In the genomic region with DNA sequence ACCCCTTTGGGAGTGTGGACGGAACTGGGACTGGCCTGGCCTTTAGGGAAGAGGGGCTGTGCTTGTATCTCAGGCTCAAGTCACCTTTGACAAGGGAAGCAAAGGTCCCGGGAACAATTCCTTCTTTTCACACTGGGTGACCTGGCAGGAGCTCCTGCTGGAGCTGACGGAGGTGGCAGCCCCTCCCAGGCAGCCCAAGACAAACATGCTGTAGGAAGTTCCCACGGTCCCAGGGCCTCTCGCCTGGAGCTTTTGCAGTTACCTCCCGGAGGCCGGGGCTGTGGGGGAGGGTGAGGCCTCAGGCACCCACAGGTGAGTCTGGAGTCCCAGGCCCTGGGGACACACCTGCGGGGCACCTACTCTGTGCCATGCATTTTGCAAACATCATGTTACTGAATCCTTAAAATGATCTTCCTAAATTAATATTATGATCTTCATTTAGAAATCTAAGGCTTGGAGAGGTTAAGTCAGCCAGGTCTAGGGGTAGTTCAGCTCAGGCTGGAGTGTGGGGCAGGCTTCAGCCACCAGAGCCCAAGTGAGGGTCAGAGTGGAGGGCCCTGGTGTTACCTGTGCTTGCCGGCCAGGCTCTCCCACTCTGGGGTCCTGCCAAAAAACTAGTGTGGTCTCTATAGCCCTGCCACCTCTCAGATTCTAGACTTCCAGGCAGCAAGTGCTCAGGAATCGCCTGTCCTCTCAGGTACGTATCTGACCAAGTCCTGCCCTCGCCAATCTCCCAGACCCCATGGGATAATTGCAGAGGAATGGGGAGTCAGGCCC, we compare ENCODE assay signal across 18 cellular contexts. TPM values are rescaled to one million over a fixed set of nuclear protein-coding genes. Genes with fewer than 3 reads are reported as not detected.
DNase-seq lines count a peak whose midpoint lies in the region; ATAC-seq, FAIRE-seq and TF ChIP-seq lines count a peak whose summit lies in the region.
"Had no signal": no experiment of that assay in that cellular context is flagged by ENCODE, and none has a peak within 500 bp of the region (broad histone marks: within the 10 kb centered on the region; RNA-seq: fewer than 3 reads in every experiment).

No MANE protein-coding gene starts in this region.

- no peak overlapping the region for H3K27ac ChIP-seq in right cardiac atrium (ENCODE audit: low read length)
- H3K27ac ChIP-seq in left ventricle myocardium inferior (replicated peaks) = no peak overlapping the region
- peak overlapping the region; percentile 82 to 90 for H3K27ac ChIP-seq in mucosa of rectum (ENCODE audit: low read depth in 2 of 2, low read length in 2 of 2)

- 80% methylated on average over 12 of the region's 12 CpGs for WGBS in right cardiac atrium

- ATAC-seq in right cardiac atrium = peak; percentile 41 to 68
- no peak for ATAC-seq in GM18519 (IDR thresholded peaks at IDR 0.05; ENCODE audit: low FRiP score, unreplicated experiment)

- FAIRE-seq in H54 (lab: Jason Lieb, UNC) = no peak
- FAIRE-seq: RCC 7860 had no signal

- H3K27me3 ChIP-seq in right cardiac atrium (ENCODE audit: control insufficient read depth, insufficient read depth) = no peaks in the 10 kb centered on the region
- no peaks in the 10 kb centered on the region for H3K27me3 ChIP-seq in left ventricle myocardium inferior (ENCODE audit: low read depth)
- H3K27me3 ChIP-seq in mucosa of rectum (ENCODE audit: control insufficient read depth in 2 of 2, insufficient read depth in 2 of 2, low read length in 2 of 2) = peaks cover 0 to 1% of the 10 kb centered on the region in 2 donors

- no peak overlapping the region for H3K4me3 Mint-ChIP-seq in chondrocyte (ENCODE audit: unreplicated experiment)
- H3K4me3 Mint-ChIP-seq: brain had no signal

- H3K27ac Mint-ChIP-seq in chondrocyte (ENCODE audit: unreplicated experiment) = no peak overlapping the region
- H3K27ac Mint-ChIP-seq: brain had no signal

- DNase-seq in right cardiac atrium = peak in 2 of 3 donors; percentile 45 to 55
- DNase-seq in left ventricle myocardium inferior = no peak
- peak; percentile 23 for DNase-seq in choroid plexus epithelial cell (ENCODE audit: low read depth)
- no peak for DNase-seq in NCI-H1436 (lab: John Stamatoyannopoulos, UW)
- no peak for DNase-seq in chondrocyte (ENCODE audit: low spot score)
- no peak for DNase-seq in H54 (ENCODE audit: insufficient read length, low spot score)
- DNase-seq: activated CD4-positive, CD25-positive, alpha-beta regulatory T cell; effector memory CD4-positive, alpha-beta T cell; NCI-H1930; NCI-H524 treated with DMSO at 0.1 percent for 48 hours; occipital lobe; stimulated activated CD4-positive, alpha-beta T cell treated with anti-CD3 and anti-CD28 coated beads, Interleukin-12 subunit alpha, Interleukin-12 subunit beta, amount 100 ng/mL, for 4 hours; substantia nigra; T-helper 1 cell had no signal

- intact Hi-C loops in right cardiac atrium (cut with DNase I) = no loop called here
- intact Hi-C loops in left ventricle myocardium inferior (cut with micrococcal nuclease) = no loop called here

- peak overlapping the region; percentile 65 to 74 for H3K9ac ChIP-seq in mucosa of rectum (ENCODE audit: low read depth in 1 of 2, low read length in 2 of 2)

- peaks cover 19% of the 10 kb centered on the region for H3K27me3 Mint-ChIP-seq in chondrocyte (ENCODE audit: low read depth)

- peaks cover 3% of the 10 kb centered on the region for H3K36me3 Mint-ChIP-seq in chondrocyte (ENCODE audit: low read depth)
- H3K36me3 Mint-ChIP-seq: brain had no signal

- H3K4me3 ChIP-seq in right cardiac atrium (ENCODE audit: low read length) (no peak overlapping the region), left ventricle myocardium inferior (no peak overlapping the region), choroid plexus epithelial cell (ENCODE audit: low read depth, low read length) (no peak overlapping the region), mucosa of rectum (ENCODE audit: low read length in 2 of 2) (peak overlapping the region in 1 of 2 donors; percentile 14)

- TF ChIP-seq CTCF in left ventricle myocardium inferior (IDR thresholded peaks at IDR 0.05; ENCODE audit: borderline replicate concordance) (no peak), choroid plexus epithelial cell (conservative IDR thresholded peaks at IDR 0.05; ENCODE audit: low read depth, low read length) (no peak), chondrocyte (IDR thresholded peaks at IDR 0.05) (no peak)

- H3K9me3 ChIP-seq in right cardiac atrium (ENCODE audit: control insufficient read depth, low read length) = no peaks in the 10 kb centered on the region
- H3K9me3 ChIP-seq in left ventricle myocardium inferior (replicated peaks) = peaks cover 8% of the 10 kb centered on the region
- no peaks in the 10 kb centered on the region for H3K9me3 ChIP-seq in mucosa of rectum (ENCODE audit: control insufficient read depth in 2 of 2, low read length in 2 of 2)

- H3K36me3 ChIP-seq in left ventricle myocardium inferior (no peaks in the 10 kb centered on the region), mucosa of rectum (ENCODE audit: control insufficient read depth in 2 of 2, insufficient read depth in 2 of 2, low read length in 2 of 2) (no peaks in the 10 kb centered on the region)

- H3K4me1 ChIP-seq in right cardiac atrium (ENCODE audit: control insufficient read depth, insufficient read depth, low read length) (peaks cover 5% of the 10 kb centered on the region), left ventricle myocardium inferior (peaks cover 18% of the 10 kb centered on the region), mucosa of rectum (ENCODE audit: control insufficient read depth in 2 of 2, insufficient read depth in 2 of 2, low read length in 2 of 2) (peaks cover 27 to 56% of the 10 kb centered on the region in 2 donors)

- TF ChIP-seq POLR2A in H54 (IDR thresholded peaks at IDR 0.05; ENCODE audit: low read depth, low read length) = no peak

- no peaks in the 10 kb centered on the region for H3K9me3 Mint-ChIP-seq in chondrocyte (ENCODE audit: low read depth)

- H3K4me1 Mint-ChIP-seq in chondrocyte (ENCODE audit: low read depth) = peaks cover 15% of the 10 kb centered on the region

RNA-seq across cellular contexts. Expression of a gene that starts 15.7 kb away (rescaled TPM):
- under 1 TPM in 1 of 4 donors, not detected in 3; 0.11 TPM for total RNA-seq in right cardiac atrium
- polyA plus RNA-seq in right cardiac atrium = not detected
- not detected for total RNA-seq in left ventricle myocardium inferior
- 0.87 TPM in 1 of 3 replicates, not detected in the others for total RNA-seq in chondrocyte
- total RNA-seq: occipital lobe had no signal

Comparison
In these comparisons a context has a peak if more than half of its experiments do, and no peak if none do; other contexts are left out.
1. DNase-seq: peak in right cardiac atrium (2 of 3) and choroid plexus epithelial cell (single experiment); none in left ventricle myocardium inferior (single experiment), NCI-H1436 (single experiment), chondrocyte (single experiment) and H54 (single experiment).
2. H3K27ac ChIP-seq: peak in mucosa of rectum (2 of 2); none in right cardiac atrium (single experiment) and left ventricle myocardium inferior (single experiment).